In genomic region chr11:75668508-75669297, GRCh38 we compare ENCODE assay signal across 8 cellular contexts. TPM values are rescaled to one million over a fixed set of nuclear protein-coding genes. Genes with fewer than 3 reads are reported as not detected.
DNase-seq lines count a peak whose midpoint lies in the region; ATAC-seq, FAIRE-seq and TF ChIP-seq lines count a peak whose summit lies in the region.

Gene MAP6 (minus strand): TSS chr11:75669038. CDS start chr11:75668369, 669 bp downstream.

- H3K4me1 Mint-ChIP-seq in activated naive CD4-positive, alpha-beta T cell treated with anti-CD3 and anti-CD28 coated beads, Interleukin-2, amount 50 U/mL, for 24 hours: peaks cover 10% of the 10 kb centered on the region

- H3K36me3 ChIP-seq in ES-I3 (ENCODE audit: insufficient read depth, low read length): no peaks in the 10 kb centered on the region
- no peaks in the 10 kb centered on the region for H3K36me3 ChIP-seq in heart left ventricle
- H3K36me3 ChIP-seq in pancreas: no peaks in the 10 kb centered on the region

- H3K9ac ChIP-seq in ES-I3 (ENCODE audit: low read depth, low read length): peak within 1 kb of the TSS; percentile 41; the same call in 1 of the 2 replicates

- TF ChIP-seq POLR2A in heart left ventricle (IDR thresholded peaks at IDR 0.05): no peak

- H3K9me3 ChIP-seq in ES-I3 (ENCODE audit: control insufficient read depth, insufficient read depth, low read length): no peaks in the 10 kb centered on the region
- H3K9me3 ChIP-seq in heart left ventricle: no peaks in the 10 kb centered on the region
- H3K9me3 ChIP-seq in pancreas: no peaks in the 10 kb centered on the region

- no peak for FAIRE-seq in pancreas (lab: Jason Lieb, UNC)

- H3K36me3 Mint-ChIP-seq in activated naive CD4-positive, alpha-beta T cell treated with anti-CD3 and anti-CD28 coated beads, Interleukin-2, amount 50 U/mL, for 24 hours: no peaks in the 10 kb centered on the region

- ATAC-seq in heart left ventricle (peak in 3 of 4 donors; percentile 45 to 49 (median 47)), pancreas (peak; percentile 33 to 53 (median 42)), GM18867 (IDR thresholded peaks at IDR 0.05; ENCODE audit: unreplicated experiment) (no peak), HG03097 (IDR thresholded peaks at IDR 0.05; ENCODE audit: low FRiP score, unreplicated experiment) (no peak)

- peaks cover 0 to 62% (median 3%) of the 10 kb centered on the region in 9 donors for H3K27me3 ChIP-seq in heart left ventricle
- peaks cover 3 to 6% (median 4%) of the 10 kb centered on the region in 4 donors for H3K27me3 ChIP-seq in pancreas

- WGBS in heart left ventricle, 4 donors: 2 to 4% (median 3%) methylated on average over 29 to 67 of the region's 67 CpGs
- WGBS in pancreas, 2 donors: 7 to 8% methylated on average over 43 to 67 of the region's 67 CpGs

- TF ChIP-seq CTCF in heart left ventricle (IDR thresholded peaks at IDR 0.05) (no peak), pancreas (IDR thresholded peaks at IDR 0.05) (no peak)

- H3K27ac Mint-ChIP-seq in activated naive CD4-positive, alpha-beta T cell treated with anti-CD3 and anti-CD28 coated beads, Interleukin-2, amount 50 U/mL, for 24 hours: no peak within 1 kb of the TSS

- H3K27me3 Mint-ChIP-seq in activated naive CD4-positive, alpha-beta T cell treated with anti-CD3 and anti-CD28 coated beads, Interleukin-2, amount 50 U/mL, for 24 hours: peaks cover 46% of the 10 kb centered on the region

- H3K4me3 ChIP-seq in heart left ventricle (peak within 1 kb of the TSS; percentile 41 to 82 (median 65)), pancreas (peak within 1 kb of the TSS; percentile 21 to 61 (median 32))

- H3K4me1 ChIP-seq in ES-I3 (ENCODE audit: insufficient read depth, low read length) (peaks cover 10% of the 10 kb centered on the region), heart left ventricle (peaks cover 3 to 24% (median 12%) of the 10 kb centered on the region in 12 donors), pancreas (peaks cover 0 to 4% (median 0%) of the 10 kb centered on the region in 3 donors)

- H3K27ac ChIP-seq in heart left ventricle (peak within 1 kb of the TSS in 7 of 12 donors; percentile 11 to 76 (median 55)), pancreas (no peak within 1 kb of the TSS)

- DNase-seq in NCI-H1694 (lab: John Stamatoyannopoulos, UW) (peak; percentile 37), heart left ventricle (peak; percentile 21 to 67 (median 29)), pancreas (peak in 3 of 6 donors; percentile 15 to 70 (median 66)), LoVo (ENCODE audit: low spot score) (no peak)

- H3K4me3 Mint-ChIP-seq in activated naive CD4-positive, alpha-beta T cell treated with anti-CD3 and anti-CD28 coated beads, Interleukin-2, amount 50 U/mL, for 24 hours: peak within 1 kb of the TSS; percentile 88

- H3K9me3 Mint-ChIP-seq in activated naive CD4-positive, alpha-beta T cell treated with anti-CD3 and anti-CD28 coated beads, Interleukin-2, amount 50 U/mL, for 24 hours: peaks cover 8% of the 10 kb centered on the region

- intact Hi-C loops in heart left ventricle (cut with DNase I): loop anchor here in 2 of 10 donors (5.0 kb wide), 2 partner anchors 76 to 121 kb away; no protein-coding TSS in a partner anchor
- intact Hi-C loops in pancreas (cut with DNase I): no loop called here

RNA-seq across cellular contexts. Expression of gene MAP6, which starts in this region (rescaled TPM):
- total RNA-seq in heart left ventricle (10 to 100 TPM in 1 of 9 donors, 1 to 10 TPM in 8; 3.0 to 10.0 (median 5.4) TPM), pancreas (1 to 10 TPM in 5 of 6 donors, under 1 TPM in 1; 0.88 to 3.2 (median 2.0) TPM)
- polyA plus RNA-seq in heart left ventricle (1 to 10 TPM in 1 of 2 donors, under 1 TPM in 1; 0.98 to 2.0 TPM), pancreas (10 to 100 TPM in 1 of 2 donors, 1 to 10 TPM in 1; 4.2 to 17.4 TPM)

Comparison
In these comparisons a context has a peak if more than half of its experiments do, and no peak if none do; other contexts are left out.
1. ATAC-seq: peak in heart left ventricle (3 of 4) and pancreas (4 of 4); none in GM18867 (single experiment) and HG03097 (single experiment).
2. H3K27ac ChIP-seq: peak in heart left ventricle (7 of 12); none in pancreas (0 of 4).